Comparison of ENCODE assay signal across 26 cellular contexts in the genomic region with DNA sequence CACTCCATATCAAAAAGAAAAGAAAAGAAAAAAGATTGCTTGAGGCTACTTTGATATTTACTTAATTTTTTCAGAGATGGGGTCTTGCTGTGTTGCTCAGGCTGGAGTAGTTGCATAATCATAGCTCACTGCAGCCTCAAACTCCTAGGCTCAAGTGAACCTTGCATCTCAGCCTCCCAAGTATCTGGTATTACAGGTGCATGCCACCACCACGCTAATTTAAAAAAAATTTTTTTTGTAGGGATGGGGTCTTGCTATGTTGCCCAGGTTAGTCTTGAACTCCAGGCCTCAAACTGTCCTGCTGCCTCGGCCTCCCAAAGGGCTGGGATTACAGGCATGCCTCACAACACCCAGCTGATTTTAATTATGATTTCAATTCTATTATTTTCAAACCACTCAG. TPM values are rescaled to one million over a fixed set of nuclear protein-coding genes. Genes with fewer than 3 reads are reported as not detected.
DNase-seq lines count a peak whose midpoint lies in the region; ATAC-seq, FAIRE-seq and TF ChIP-seq lines count a peak whose summit lies in the region.
"Had no signal": no experiment of that assay in that cellular context is flagged by ENCODE, and none has a peak within 500 bp of the region (broad histone marks: within the 10 kb centered on the region; RNA-seq: fewer than 3 reads in every experiment).

No MANE protein-coding gene starts in this region.

- no peak for TF ChIP-seq RAD21 in H1 (IDR thresholded peaks at IDR 0.05 in 1 of 2, conservative IDR thresholded peaks at IDR 0.05 in 1 of 2; ENCODE audit: low read depth in 2 of 2, low read length in 2 of 2)

- CTCF ChIA-PET in HEK293 (lab: Yijun Ruan, JAX) (no interaction called here), WTC11 (lab: Charles Lee) (interaction anchor here (1.1 kb wide), 1 partner anchor 151 kb away, joined by 3 read pairs; no protein-coding TSS in a partner anchor), H1 (lab: Charles Lee; ENCODE audit: partially characterized antibody) (interaction anchor here (1.5 kb wide), 1 partner anchor 155 kb away, joined by 3 read pairs; no protein-coding TSS in a partner anchor)

- H2BK20ac ChIP-seq in H9 (ENCODE audit: low read depth, low read length, poor library complexity, severe bottlenecking), result peak overlapping the region; percentile 60
- no peak overlapping the region for H2BK20ac ChIP-seq in H1 (ENCODE audit: low read length)

- H3K56ac ChIP-seq in H9 (ENCODE audit: insufficient read length, low read depth, low read length) (no peak overlapping the region), H1 (replicated peaks; ENCODE audit: insufficient read length, low read depth, low read length) (no peak overlapping the region)

- no peaks in the 10 kb centered on the region for H3K27me3 Mint-ChIP-seq in H9 (ENCODE audit: low read depth)
- no peaks in the 10 kb centered on the region; the same call in 1 of the 2 replicates for H3K27me3 Mint-ChIP-seq in WTC11 (ENCODE audit: low read depth)
- H3K27me3 Mint-ChIP-seq: CD4-positive, alpha-beta memory T cell; CD4-positive, CD25-positive, alpha-beta regulatory T cell; CD8-positive, alpha-beta memory T cell had no signal

- ATAC-seq in WTC11 (no peak), GM18867 (IDR thresholded peaks at IDR 0.05; ENCODE audit: unreplicated experiment) (no peak), pancreas (no peak)

- no peak for TF ChIP-seq POLR2A in H1 (IDR thresholded peaks at IDR 0.05; ENCODE audit: control extremely low read depth in 1 of 2, low read depth in 2 of 2, low read length in 2 of 2)

- no peak overlapping the region; a peak in 1 of 7 replicates for H3K27ac Mint-ChIP-seq in H9
- H3K27ac Mint-ChIP-seq in WTC11, result no peak overlapping the region
- H3K27ac Mint-ChIP-seq: CD4-positive, alpha-beta memory T cell; CD4-positive, CD25-positive, alpha-beta regulatory T cell; CD8-positive, alpha-beta memory T cell had no signal

- H4K8ac ChIP-seq in H9 (replicated peaks; ENCODE audit: insufficient read length, low read depth, low read length), result no peak overlapping the region
- no peak overlapping the region for H4K8ac ChIP-seq in H1 (ENCODE audit: extremely low read depth, insufficient read depth, low read length)

- H3K27me3 ChIP-seq in H9 (ENCODE audit: insufficient read depth, low read length), result no peaks in the 10 kb centered on the region
- no peaks in the 10 kb centered on the region for H3K27me3 ChIP-seq in H1 (replicated peaks in 1 of 4; ENCODE audit: control insufficient read depth in 3 of 4, extremely low read depth in 1 of 4, insufficient read depth in 3 of 4, low read length in 3 of 4)
- no peaks in the 10 kb centered on the region for H3K27me3 ChIP-seq in pancreas
- H3K27me3 ChIP-seq: BE2C, BLaER1 had no signal

- H3K4ac ChIP-seq in H9 (ENCODE audit: low read depth, low read length) (no peak overlapping the region), H1 (replicated peaks; ENCODE audit: insufficient read length, low read depth, low read length) (no peak overlapping the region)

- H3K36me3 ChIP-seq in HEK293 (ENCODE audit: control insufficient read depth in 2 of 2, insufficient read depth in 1 of 2, low read length in 2 of 2) (no peaks in the 10 kb centered on the region), H1 (ENCODE audit: control insufficient read depth in 2 of 4, insufficient read depth in 4 of 4, low read length in 3 of 4) (no peaks in the 10 kb centered on the region), pancreas (no peaks in the 10 kb centered on the region)
- H3K36me3 ChIP-seq: BE2C, BLaER1 had no signal

- H3K4me1 Mint-ChIP-seq in H9 (peaks cover 26 to 32% of the 10 kb centered on the region in 2 experiments), WTC11 (peaks cover 18% of the 10 kb centered on the region)

- H3K4me3 Mint-ChIP-seq in H9, result no peak overlapping the region
- no peak overlapping the region for H3K4me3 Mint-ChIP-seq in WTC11
- H3K4me3 Mint-ChIP-seq: CD14-positive monocyte; CD4-positive, alpha-beta memory T cell; CD4-positive, CD25-positive, alpha-beta regulatory T cell; CD8-positive, alpha-beta memory T cell had no signal

- H3K9ac ChIP-seq in H9 (ENCODE audit: extremely low read depth, insufficient read length, low read length) (no peak overlapping the region), H1 (replicated peaks in 1 of 4; ENCODE audit: extremely low read depth in 1 of 4, low read depth in 3 of 4, low read length in 3 of 4) (no peak overlapping the region)
- H3K9ac ChIP-seq: BLaER1 had no signal

- H3T11ph ChIP-seq in H9 (ENCODE audit: low read length), result no peak overlapping the region

- H4K20me1 ChIP-seq in H9 (ENCODE audit: control insufficient read depth, insufficient read depth, insufficient read length) (no peaks in the 10 kb centered on the region), H1 (replicated peaks in 1 of 2; ENCODE audit: control insufficient read depth in 1 of 2, insufficient read depth in 2 of 2, low read length in 2 of 2) (no peaks in the 10 kb centered on the region)
- H4K20me1 ChIP-seq: BLaER1 had no signal

- H3K14ac ChIP-seq in H9 (ENCODE audit: insufficient read depth, low read length) (no peak overlapping the region), H1 (ENCODE audit: insufficient read length) (no peak overlapping the region)

- H2BK120ac ChIP-seq in H9 (ENCODE audit: low read depth, low read length, poor library complexity, severe bottlenecking) (no peak overlapping the region), H1 (replicated peaks; ENCODE audit: low read depth, low read length) (no peak overlapping the region)

- no peak overlapping the region for H3K27ac ChIP-seq in H9 (ENCODE audit: insufficient read length, low read depth, low read length)
- H3K27ac ChIP-seq in HEK293 (ENCODE audit: extremely low read depth, low read depth, low read length), result no peak overlapping the region
- no peak overlapping the region for H3K27ac ChIP-seq in H1 (ENCODE audit: low read depth, low read length)
- no peak overlapping the region for H3K27ac ChIP-seq in substantia nigra (ENCODE audit: low read depth, low read length, poor library complexity, severe bottlenecking)
- H3K27ac ChIP-seq in pancreas, result no peak overlapping the region
- H3K27ac ChIP-seq: BLaER1 had no signal

- H3K18ac ChIP-seq in H9 (ENCODE audit: insufficient read length, low read depth, low read length) (no peak overlapping the region), H1 (ENCODE audit: extremely low read depth, low read length) (no peak overlapping the region)

- H3K4me3 ChIP-seq in HEK293 (ENCODE audit: low read depth, low read length), result no peak overlapping the region
- no peak overlapping the region; a peak in 1 of 8 replicates for H3K4me3 ChIP-seq in H1 (ENCODE audit: extremely low read depth in 1 of 4, insufficient read depth in 2 of 4, low read depth in 3 of 4, low read length in 4 of 4)
- H3K4me3 ChIP-seq in pancreas, result no peak overlapping the region
- H3K4me3 ChIP-seq: BLaER1 had no signal

- TF ChIP-seq CTCF in H9 (conservative IDR thresholded peaks at IDR 0.05) (no peak), HEK293 (tag by site-specific recombination; IDR thresholded peaks at IDR 0.05) (no peak), WTC11 (IDR thresholded peaks at IDR 0.05) (no peak), H1 (IDR thresholded peaks at IDR 0.05; ENCODE audit: control extremely low read depth in 1 of 3, insufficient read depth in 1 of 3, low read depth in 1 of 3, low read length in 3 of 3) (no peak), pancreas (IDR thresholded peaks at IDR 0.05) (no peak)

- H3K9me3 Mint-ChIP-seq in H9 (no peaks in the 10 kb centered on the region; a peak in 1 of 5 replicates), WTC11 (peaks cover 16% of the 10 kb centered on the region)
- H3K9me3 Mint-ChIP-seq: CD14-positive monocyte had no signal

- peaks cover 0 to 4% (median 0%) of the 10 kb centered on the region in 3 experiments; a peak in 2 of 7 replicates for H3K36me3 Mint-ChIP-seq in H9 (ENCODE audit: insufficient read depth in 1 of 3, low read depth in 3 of 3)
- no peaks in the 10 kb centered on the region for H3K36me3 Mint-ChIP-seq in WTC11
- H3K36me3 Mint-ChIP-seq: CD14-positive monocyte; CD4-positive, alpha-beta memory T cell; CD4-positive, CD25-positive, alpha-beta regulatory T cell had no signal

- DNase-seq in H9 (no peak), WTC11 (ENCODE audit: low spot score) (no peak), H1 (ENCODE audit: low read depth in 1 of 2, low spot score in 2 of 2) (no peak), substantia nigra (lab: John Stamatoyannopoulos, UW) (no peak), pancreas (no peak), frontal cortex (ENCODE audit: low spot score in 2 of 2) (no peak)
- DNase-seq: 8988T; ACHN; BE2C; C1 segment of cervical spinal cord; CD4-positive, alpha-beta memory T cell; CD4-positive, CD25-positive, alpha-beta regulatory T cell; CD8-positive, alpha-beta memory T cell; COR-L47; DMS 273 treated with DMSO at 0.1 percent for 48 hours; DMS153; DMS53; DMS79; GF-D8 had no signal

- FAIRE-seq in H1 (lab: Jason Lieb, UNC) (no peak), pancreas (lab: Jason Lieb, UNC) (no peak), frontal cortex (lab: Jason Lieb, UNC) (no peak)
- FAIRE-seq: A204.1, G401.6, GM12891 had no signal

- H3K4me1 ChIP-seq in H9 (ENCODE audit: insufficient read depth, low read length) (0 out of 2 replicates have a peak, but pooled peaks cover 3% of the 10 kb centered on the region), HEK293 (ENCODE audit: control insufficient read depth, insufficient read depth, low read length) (no peaks in the 10 kb centered on the region), H1 (replicated peaks in 1 of 4; ENCODE audit: control insufficient read depth in 3 of 4, insufficient read depth in 4 of 4, low read length in 3 of 4) (peaks cover 0 to 8% (median 0%) of the 10 kb centered on the region in 4 experiments; a peak in 3 of 7 replicates), pancreas (no peaks in the 10 kb centered on the region)
- H3K4me1 ChIP-seq: BE2C, BLaER1 had no signal

- no CpG with 5 or more reads among the region's 2 CpGs for WGBS in H9 (ENCODE audit: extremely low coverage, insufficient read length, low lambda C conversion rate)
- 94% methylated on average over 2 of the region's 2 CpGs; no CpG with 5 or more reads in 1 of the 2 experiments for WGBS in H1 (ENCODE audit: extremely low coverage in 1 of 2, insufficient coverage in 1 of 2, insufficient read length in 1 of 2, insufficient replicate concordance in 2 of 2, low coverage in 1 of 2, low lambda C conversion rate in 2 of 2, missing lambda C conversion rate in 1 of 2), 2 experiments
- WGBS in pancreas, 2 donors, result 78 to 83% methylated on average over 2 of the region's 2 CpGs

- H3K23me2 ChIP-seq in H9 (ENCODE audit: insufficient read length, low read depth, low read length, poor library complexity, severe bottlenecking) (no peaks in the 10 kb centered on the region), H1 (ENCODE audit: low read depth, low read length) (no peaks in the 10 kb centered on the region)

- H2AK5ac ChIP-seq in H9 (ENCODE audit: insufficient read length, low read length) (no peak overlapping the region), H1 (ENCODE audit: low read depth, low read length) (no peak overlapping the region)

- H3K9me3 ChIP-seq in H9 (ENCODE audit: control insufficient read depth, low read depth, low read length) (no peaks in the 10 kb centered on the region), HEK293 (ENCODE audit: control insufficient read depth, insufficient read depth, low read depth, low read length) (no peaks in the 10 kb centered on the region), H1 (ENCODE audit: insufficient read depth in 2 of 2, low read depth in 1 of 2, low read length in 1 of 2) (no peaks in the 10 kb centered on the region), pancreas (no peaks in the 10 kb centered on the region)
- H3K9me3 ChIP-seq: BE2C had no signal

- no peak overlapping the region for H4K91ac ChIP-seq in H9 (ENCODE audit: insufficient read length, low read depth, low read length)
- no peak overlapping the region for H4K91ac ChIP-seq in H1 (replicated peaks; ENCODE audit: insufficient read length, low read length)

- no peak for TF ChIP-seq EP300 in H1 (IDR thresholded peaks at IDR 0.05; ENCODE audit: borderline replicate concordance in 1 of 2, low read depth in 2 of 2, low read length in 2 of 2)

- H4K5ac ChIP-seq in H9 (ENCODE audit: insufficient read length, low read depth, low read length) (no peak overlapping the region), H1 (ENCODE audit: insufficient read length, low read depth, low read length) (no peak overlapping the region)

- H2BK5ac ChIP-seq in H9 (ENCODE audit: insufficient read length, low read length) (no peak overlapping the region), H1 (ENCODE audit: low read depth, low read length) (no peak overlapping the region)

- H3K4me2 ChIP-seq in H9 (ENCODE audit: insufficient read depth, insufficient read length, low read length), result no peak overlapping the region
- no peak overlapping the region for H3K4me2 ChIP-seq in H1 (ENCODE audit: insufficient read depth in 1 of 2, low read depth in 2 of 2, low read length in 2 of 2)
- H3K4me2 ChIP-seq: BLaER1 had no signal

- H3K79me2 ChIP-seq in H9 (ENCODE audit: insufficient read depth, low read length), result no peaks in the 10 kb centered on the region
- no peaks in the 10 kb centered on the region for H3K79me2 ChIP-seq in H1 (ENCODE audit: control insufficient read depth in 1 of 2, insufficient read depth in 2 of 2, low read length in 2 of 2)

- H2AFZ ChIP-seq in H9 (ENCODE audit: low read length) (no peak overlapping the region), H1 (ENCODE audit: low read length) (no peak overlapping the region)

- no peak overlapping the region for H2BK12ac ChIP-seq in H9 (ENCODE audit: insufficient read length, low read depth, low read length)
- no peak overlapping the region for H2BK12ac ChIP-seq in H1 (ENCODE audit: low read depth, low read length)

- POLR2A ChIA-PET in HEK293 (lab: Yijun Ruan, JAX) (no interaction called here), WTC11 (lab: Charles Lee) (no interaction called here), H1 (lab: Charles Lee; ENCODE audit: partially characterized antibody) (interaction anchor here (1.0 kb wide), 1 partner anchor 49 kb away, joined by 3 read pairs; a partner anchor contains a TSS)

- intact Hi-C loops in pancreas (cut with DNase I), result no loop called here

- no peak overlapping the region for H3K23ac ChIP-seq in H9 (ENCODE audit: insufficient read length, low read depth, low read length)
- no peak overlapping the region for H3K23ac ChIP-seq in H1 (ENCODE audit: insufficient read length)

- H2BK15ac ChIP-seq in H9 (ENCODE audit: low read depth, low read length) (no peak overlapping the region), H1 (ENCODE audit: low read length) (no peak overlapping the region)

- no peaks in the 10 kb centered on the region for H3K79me1 ChIP-seq in H9 (ENCODE audit: insufficient read depth, low read depth, low read length, poor library complexity, severe bottlenecking)
- H3K79me1 ChIP-seq in H1 (ENCODE audit: low read depth, low read length), result no peaks in the 10 kb centered on the region

RNA-seq across cellular contexts. Expression of a gene that starts 38.2 kb away (rescaled TPM):
- total RNA-seq in H9 (2021) (29.5 and 33.6 TPM in 2 replicates), WTC11 (2021) (31.1 to 35.7 TPM (median 35.2 TPM) in 3 replicates), pancreas (10 to 100 TPM; 14.7 to 21.9 (median 19.5) TPM), frontal cortex (69.7 TPM)
- total RNA-seq in H1 (2021; fragmentation: NEBNext Ultra II Directional; extraction: Animal tissue kit (Norgen Biotek cat#: 25700)), result 31.6 and 31.8 TPM in 2 replicates
- polyA plus RNA-seq in H1 (2011; rRNA removed) (10.7 and 13.8 TPM in 2 replicates), pancreas (10 to 100 TPM; 15.9 to 19.3 TPM)
- polyA plus RNA-seq in H1 (2011; cell fraction: cytosol; rRNA removed), result 18.4 TPM
- 18.5 TPM for polyA plus RNA-seq in H1 (2011; cell fraction: nucleus; rRNA removed)
- polyA plus RNA-seq in H1 (2012, experiment 1 of 2), result 19.4 to 28.4 TPM (median 23.4 TPM) in 4 replicates
- 3.7 TPM for polyA plus RNA-seq in H1 (2012, experiment 2 of 2)
- 21.3 TPM for polyA plus RNA-seq in H1 (2013, experiment 1 of 2)
- polyA plus RNA-seq in H1 (2013, experiment 2 of 2), result 20.9 TPM
- 11.0 and 14.6 TPM in 2 replicates for polyA minus RNA-seq in H1 (2011; rRNA and poly(A)+ RNA removed)
- polyA minus RNA-seq in H1 (2011; cell fraction: cytosol; rRNA and poly(A)+ RNA removed), result 7.4 TPM
- 30.4 TPM for polyA minus RNA-seq in H1 (2011; cell fraction: nucleus; rRNA and poly(A)+ RNA removed)

RNA-seq across cellular contexts. Expression of a gene that starts 48.1 kb away (rescaled TPM):
- total RNA-seq in H9 (2021) (8.4 and 8.9 TPM in 2 replicates), WTC11 (2021) (8.7 to 11.1 TPM (median 10.3 TPM) in 3 replicates), pancreas (1 to 10 TPM; 2.4 to 5.2 (median 3.6) TPM), frontal cortex (2.9 TPM)
- total RNA-seq in H1 (2021; fragmentation: NEBNext Ultra II Directional; extraction: Animal tissue kit (Norgen Biotek cat#: 25700)), result 8.9 TPM in 2 replicates
- polyA plus RNA-seq in H1 (2011; rRNA removed) (2.6 and 3.2 TPM in 2 replicates), pancreas (1 to 10 TPM; 1.4 to 2.4 TPM)
- 4.6 TPM for polyA plus RNA-seq in H1 (2011; cell fraction: cytosol; rRNA removed)
- 7.2 TPM for polyA plus RNA-seq in H1 (2011; cell fraction: nucleus; rRNA removed)
- 3.6 to 5.4 TPM (median 4.7 TPM) in 4 replicates for polyA plus RNA-seq in H1 (2012, experiment 1 of 2)
- 0.51 TPM for polyA plus RNA-seq in H1 (2012, experiment 2 of 2)
- polyA plus RNA-seq in H1 (2013, experiment 1 of 2), result 5.2 TPM
- 5.2 TPM for polyA plus RNA-seq in H1 (2013, experiment 2 of 2)
- 14.5 and 17.1 TPM in 2 replicates for polyA minus RNA-seq in H1 (2011; rRNA and poly(A)+ RNA removed)
- polyA minus RNA-seq in H1 (2011; cell fraction: cytosol; rRNA and poly(A)+ RNA removed), result 7.2 TPM
- 53.1 TPM for polyA minus RNA-seq in H1 (2011; cell fraction: nucleus; rRNA and poly(A)+ RNA removed)

RNA-seq across cellular contexts. Expression of a gene that starts 54.6 kb away (rescaled TPM):
- total RNA-seq in H9 (2021), result 19.0 and 20.3 TPM in 2 replicates
- total RNA-seq in WTC11 (2021), result 20.1 to 22.9 TPM (median 21.6 TPM) in 3 replicates
- total RNA-seq in H1 (2021; fragmentation: NEBNext Ultra II Directional; extraction: Animal tissue kit (Norgen Biotek cat#: 25700)), result 24.6 and 25.4 TPM in 2 replicates
- 2.1 and 3.3 TPM in 2 replicates for polyA plus RNA-seq in H1 (2011; rRNA removed)
- polyA plus RNA-seq in H1 (2011; cell fraction: cytosol; rRNA removed), result 5.3 TPM
- polyA plus RNA-seq in H1 (2011; cell fraction: nucleus; rRNA removed), result 3.2 TPM
- 8.3 to 20.3 TPM (median 10.4 TPM) in 4 replicates for polyA plus RNA-seq in H1 (2012, experiment 1 of 2)
- 0.39 TPM for polyA plus RNA-seq in H1 (2012, experiment 2 of 2)
- polyA plus RNA-seq in H1 (2013, experiment 1 of 2), result 9.2 TPM
- 9.4 TPM for polyA plus RNA-seq in H1 (2013, experiment 2 of 2)
- polyA minus RNA-seq in H1 (2011; rRNA and poly(A)+ RNA removed), result 9.0 and 14.6 TPM in 2 replicates
- 4.6 TPM for polyA minus RNA-seq in H1 (2011; cell fraction: cytosol; rRNA and poly(A)+ RNA removed)
- polyA minus RNA-seq in H1 (2011; cell fraction: nucleus; rRNA and poly(A)+ RNA removed), result 19.8 TPM
- total RNA-seq in pancreas, result 10 to 100 TPM in 2 of 6 donors, 1 to 10 TPM in 4; 7.6 to 12.8 (median 9.8) TPM
- polyA plus RNA-seq in pancreas, result 1 to 10 TPM; 1.7 to 3.0 TPM
- total RNA-seq in frontal cortex, result 6.5 TPM
